ENCODE assay signal across 6 cellular contexts in the genomic region with DNA sequence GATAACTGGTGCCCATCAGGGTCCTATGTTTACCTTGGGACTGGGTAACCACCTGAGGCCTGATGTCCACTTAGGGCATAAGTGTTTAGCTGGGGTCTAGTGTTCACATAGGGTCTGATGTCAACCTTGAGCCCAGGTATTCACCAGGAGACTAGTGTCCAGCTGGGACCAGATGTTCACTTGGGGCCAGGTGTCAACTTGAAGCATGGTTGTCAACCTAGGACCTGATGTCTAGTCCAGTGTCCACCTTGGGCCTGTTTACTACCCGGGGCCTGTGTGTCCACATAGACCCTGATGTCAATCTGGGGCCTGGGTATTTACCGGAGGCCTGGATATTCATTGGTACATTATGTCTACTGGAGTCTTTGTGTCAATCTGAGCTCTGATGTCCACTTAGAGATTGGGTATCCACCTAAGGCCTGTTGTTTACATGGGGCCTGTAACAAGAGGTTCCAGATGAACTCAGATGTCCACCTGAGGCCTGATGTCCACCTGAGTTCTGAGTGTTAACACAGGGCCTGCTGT.
DNase-seq lines count a peak whose midpoint lies in the region; ATAC-seq and TF ChIP-seq lines count a peak whose summit lies in the region.
"Not testable (repeated sequence)": the region's sequence is repeated elsewhere in the genome, so short reads cannot be mapped to it uniquely, and the experiment has no call there.

No MANE protein-coding gene starts in this region.

- not testable (repeated sequence) for H3K27ac ChIP-seq in right atrium auricular region, sigmoid colon

- H3K4me1 ChIP-seq in right atrium auricular region, sigmoid colon: not testable (repeated sequence)

- TF ChIP-seq POLR2A in sigmoid colon (IDR thresholded peaks at IDR 0.05) = not testable (repeated sequence)

- intact Hi-C loops in Right ventricle myocardium inferior (cut with DNase I); sigmoid colon (cut with DNase I): not testable (repeated sequence)

- TF ChIP-seq EP300 in sigmoid colon (IDR thresholded peaks at IDR 0.05) = not testable (repeated sequence)

- H3K36me3 ChIP-seq in right atrium auricular region, sigmoid colon: not testable (repeated sequence)

- not testable (repeated sequence) for H3K27me3 ChIP-seq in right atrium auricular region, sigmoid colon

- not testable (repeated sequence) for H3K4me3 ChIP-seq in right atrium auricular region, sigmoid colon

- not testable (repeated sequence) for TF ChIP-seq CTCF in right atrium auricular region (IDR thresholded peaks at IDR 0.05); sigmoid colon (IDR thresholded peaks at IDR 0.05)

- WGBS in sigmoid colon, 2 donors = 76 to 78% methylated on average over 2 of the region's 2 CpGs

- DNase-seq in activated CD8-positive, alpha-beta memory T cell treated with anti-CD3 and anti-CD28 coated beads for 24 hours = peak; percentile 63
- DNase-seq in Right ventricle myocardium inferior (ENCODE audit: missing footprints) (peak; percentile 6), right atrium auricular region (ENCODE audit: low spot score) (peak; percentile 56), left lobe of liver (ENCODE audit: low spot score) (peak; percentile 40), mesenteric fat pad (ENCODE audit: low spot score) (peak; percentile 80), sigmoid colon (peak; percentile 38)

- not testable (repeated sequence) for ATAC-seq in Right ventricle myocardium inferior, left lobe of liver

- not testable (repeated sequence) for H3K9me3 ChIP-seq in right atrium auricular region, sigmoid colon

Comparison
In these comparisons a context has a peak if more than half of its experiments do, and no peak if none do; other contexts are left out.
1. DNase-seq: peak in every context shown above with its lines; median percentile 80 in mesenteric fat pad; 63 in activated CD8-positive, alpha-beta memory T cell treated with anti-CD3 and anti-CD28 coated beads for 24 hours; 56 in right atrium auricular region; 40 in left lobe of liver; 38 in sigmoid colon; 6 in Right ventricle myocardium inferior.